22 cellular contexts compared by ENCODE assay signal in the genomic region with DNA sequence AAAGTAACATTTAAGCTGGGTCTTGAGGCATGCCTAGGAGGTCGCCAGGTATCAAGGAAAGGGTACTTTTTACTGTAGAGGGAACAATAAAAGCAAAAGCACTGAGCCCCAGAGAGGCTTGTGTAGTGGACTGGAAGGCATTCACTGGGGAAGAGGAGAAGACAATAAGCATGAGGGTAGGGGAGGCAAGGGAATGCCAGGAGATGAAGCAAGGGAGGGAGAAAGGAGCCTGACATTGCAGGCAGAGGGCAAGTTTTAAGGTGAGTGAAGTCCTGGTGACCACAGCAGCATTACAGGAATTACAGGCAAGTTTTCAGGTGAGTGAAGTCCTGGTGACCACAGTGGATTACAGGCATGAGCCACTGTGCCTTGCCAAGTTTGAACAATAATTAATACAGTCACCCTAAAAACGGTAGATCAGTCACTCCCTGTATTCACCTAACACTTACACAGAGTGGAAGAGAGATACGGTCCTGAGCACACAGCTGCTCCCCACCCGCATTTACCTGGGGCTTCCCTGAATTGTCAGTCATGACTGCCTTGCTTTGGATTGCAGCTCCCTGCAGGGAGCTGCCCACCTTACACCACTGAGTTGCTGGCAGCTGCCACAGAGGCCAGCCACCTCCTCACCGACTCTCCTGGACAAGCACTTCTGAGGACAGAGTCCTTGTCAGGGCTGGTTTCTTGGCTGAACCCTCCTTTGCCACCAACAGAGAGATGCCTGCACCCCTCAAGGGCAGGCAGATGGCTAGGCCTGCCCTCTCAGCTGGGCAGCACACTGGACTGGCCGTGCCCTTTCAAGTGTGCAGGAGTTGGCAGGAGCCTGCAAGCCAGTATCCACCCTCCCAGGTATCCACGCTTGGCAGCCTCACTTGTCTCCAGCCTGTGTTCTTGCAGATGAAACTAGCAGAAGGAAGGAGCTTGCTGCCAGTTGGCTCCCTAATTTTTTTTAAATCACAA. TPM values are rescaled to one million over a fixed set of nuclear protein-coding genes. Genes with fewer than 3 reads are reported as not detected.
DNase-seq lines count a peak whose midpoint lies in the region; ATAC-seq and TF ChIP-seq lines count a peak whose summit lies in the region.
"Had no signal": no experiment of that assay in that cellular context is flagged by ENCODE, and none has a peak within 500 bp of the region (broad histone marks: within the 10 kb centered on the region; RNA-seq: fewer than 3 reads in every experiment).

No MANE protein-coding gene starts in this region.

- H3K4me1 ChIP-seq in left lung: no peaks in the 10 kb centered on the region

- no peaks in the 10 kb centered on the region for H3K9me3 Mint-ChIP-seq in stimulated activated effector memory CD8-positive, alpha-beta T cell treated with anti-CD3 and anti-CD28 coated beads, Interleukin-12 subunit alpha, Interleukin-12 subunit beta, amount 100 ng/mL, for 72 hours
- H3K9me3 Mint-ChIP-seq in activated CD8-positive, alpha-beta memory T cell treated with anti-CD3 and anti-CD28 coated beads, Interleukin-2, amount 10 ng/mL, durations not matched to agents 7 days and 5 days (ENCODE audit: low read depth): no peaks in the 10 kb centered on the region
- H3K9me3 Mint-ChIP-seq: CD8-positive, alpha-beta T cell had no signal

- intact Hi-C loops in left lung (cut with DNase I): no loop called here
- intact Hi-C loops in left cardiac atrium (cut with DNase I): no loop called here

- ATAC-seq in left lung (peak; percentile 58), HG03280 (IDR thresholded peaks at IDR 0.05; ENCODE audit: unreplicated experiment) (no peak), left cardiac atrium (no peak)
- peak; percentile 31 for ATAC-seq in stimulated activated effector memory CD8-positive, alpha-beta T cell treated with anti-CD3 and anti-CD28 coated beads, Interleukin-12 subunit alpha, Interleukin-12 subunit beta, amount 100 ng/mL, for 72 hours
- ATAC-seq in activated CD8-positive, alpha-beta memory T cell treated with anti-CD3 and anti-CD28 coated beads, Interleukin-2, amount 10 ng/mL, durations not matched to agents 7 days and 5 days: no peak
- ATAC-seq: CD8-positive, alpha-beta T cell; GM12878; Right ventricle myocardium inferior had no signal

- no peak overlapping the region for H3K27ac Mint-ChIP-seq in stimulated activated effector memory CD8-positive, alpha-beta T cell treated with anti-CD3 and anti-CD28 coated beads, Interleukin-12 subunit alpha, Interleukin-12 subunit beta, amount 100 ng/mL, for 72 hours
- no peak overlapping the region for H3K27ac Mint-ChIP-seq in activated CD8-positive, alpha-beta memory T cell treated with anti-CD3 and anti-CD28 coated beads, Interleukin-2, amount 10 ng/mL, durations not matched to agents 7 days and 5 days
- H3K27ac Mint-ChIP-seq: CD8-positive, alpha-beta T cell had no signal

- H3K36me3 ChIP-seq in H7 (replicated peaks; ENCODE audit: control insufficient read depth, insufficient read depth, low read length) (no peaks in the 10 kb centered on the region), left lung (no peaks in the 10 kb centered on the region)
- H3K36me3 ChIP-seq: BLaER1 treated with 17β-estradiol and CSF1 and Interleukin-3, amounts not matched to agents 10 nM and 100 nM had no signal

- no peaks in the 10 kb centered on the region for H3K4me1 Mint-ChIP-seq in stimulated activated effector memory CD8-positive, alpha-beta T cell treated with anti-CD3 and anti-CD28 coated beads, Interleukin-12 subunit alpha, Interleukin-12 subunit beta, amount 100 ng/mL, for 72 hours
- H3K4me1 Mint-ChIP-seq in activated CD8-positive, alpha-beta memory T cell treated with anti-CD3 and anti-CD28 coated beads, Interleukin-2, amount 10 ng/mL, durations not matched to agents 7 days and 5 days: no peaks in the 10 kb centered on the region

- peak; percentile 43 for DNase-seq in H7
- peak; percentile 2 for DNase-seq in NCI-H69 (lab: John Stamatoyannopoulos, UW)
- peak in 1 of 2 donors; percentile 38 for DNase-seq in left lung
- no peak for DNase-seq in stimulated activated effector memory CD8-positive, alpha-beta T cell treated with anti-CD3 and anti-CD28 coated beads, Interleukin-12 subunit alpha, Interleukin-12 subunit beta, amount 100 ng/mL, for 72 hours (ENCODE audit: low spot score in 2 of 2)
- DNase-seq in activated CD8-positive, alpha-beta memory T cell treated with anti-CD3 and anti-CD28 coated beads, Interleukin-2, amount 10 ng/mL, durations not matched to agents 7 days and 5 days: no peak
- no peak for DNase-seq in left cardiac atrium
- DNase-seq: Calu3; CD8-positive, alpha-beta T cell; Karpas-422; NCI-H1048; NCI-H1436; NCI-H2029; NCI-H345; NCI-H524 treated with DMSO at 0.1 percent for 48 hours; NK-92 treated with Interleukin-12 subunit alpha and Interleukin-12 subunit beta, amount 100 ng/mL, for 24 hours had no signal

- peaks cover 11% of the 10 kb centered on the region for H3K27me3 Mint-ChIP-seq in activated CD8-positive, alpha-beta memory T cell treated with anti-CD3 and anti-CD28 coated beads, Interleukin-2, amount 10 ng/mL, durations not matched to agents 7 days and 5 days

- H3K4me3 ChIP-seq in H7 (ENCODE audit: insufficient read depth, low read depth, low read length) (no peak overlapping the region), left lung (no peak overlapping the region)
- H3K4me3 ChIP-seq: BLaER1 treated with 17β-estradiol and CSF1 and Interleukin-3, amounts not matched to agents 10 nM and 100 nM; GM12878 had no signal

- CTCF ChIA-PET in activated CD8-positive, alpha-beta memory T cell treated with anti-CD3 and anti-CD28 coated beads, Interleukin-2, amount 10 ng/mL, durations not matched to agents 7 days and 5 days (lab: Charles Lee): no interaction called here

- no peaks in the 10 kb centered on the region for H3K36me3 Mint-ChIP-seq in stimulated activated effector memory CD8-positive, alpha-beta T cell treated with anti-CD3 and anti-CD28 coated beads, Interleukin-12 subunit alpha, Interleukin-12 subunit beta, amount 100 ng/mL, for 72 hours
- H3K36me3 Mint-ChIP-seq in activated CD8-positive, alpha-beta memory T cell treated with anti-CD3 and anti-CD28 coated beads, Interleukin-2, amount 10 ng/mL, durations not matched to agents 7 days and 5 days: no peaks in the 10 kb centered on the region
- H3K36me3 Mint-ChIP-seq: CD8-positive, alpha-beta T cell had no signal

- no peaks in the 10 kb centered on the region for H3K9me3 ChIP-seq in left lung

- H3K4me3 Mint-ChIP-seq in stimulated activated effector memory CD8-positive, alpha-beta T cell treated with anti-CD3 and anti-CD28 coated beads, Interleukin-12 subunit alpha, Interleukin-12 subunit beta, amount 100 ng/mL, for 72 hours: no peak overlapping the region
- H3K4me3 Mint-ChIP-seq in activated CD8-positive, alpha-beta memory T cell treated with anti-CD3 and anti-CD28 coated beads, Interleukin-2, amount 10 ng/mL, durations not matched to agents 7 days and 5 days: no peak overlapping the region
- H3K4me3 Mint-ChIP-seq: CD8-positive, alpha-beta T cell; IgD-negative memory B cell had no signal

- H3K27me3 ChIP-seq in H7 (ENCODE audit: control insufficient read depth, insufficient read depth, low read length) (peaks cover 2% of the 10 kb centered on the region; the same call in 1 of the 2 replicates), left lung (no peaks in the 10 kb centered on the region)
- H3K27me3 ChIP-seq: BLaER1 treated with 17β-estradiol and CSF1 and Interleukin-3, amounts not matched to agents 10 nM and 100 nM had no signal

- TF ChIP-seq CTCF in left lung (IDR thresholded peaks at IDR 0.05): no peak

- H3K27ac ChIP-seq in left lung: no peak overlapping the region
- H3K27ac ChIP-seq: BLaER1 treated with 17β-estradiol and CSF1 and Interleukin-3, amounts not matched to agents 10 nM and 100 nM had no signal

RNA-seq across cellular contexts. Expression of gene KCNK12, which starts 59.0 kb away (rescaled TPM):
- total RNA-seq in H7 (2014; rRNA removed; shearing (Covaris generic)): 9.6 and 16.0 TPM in 2 replicates
- total RNA-seq in left lung: not detected
- under 1 TPM; 0.35 to 0.45 TPM for total RNA-seq in activated CD8-positive, alpha-beta memory T cell treated with anti-CD3 and anti-CD28 coated beads, Interleukin-2, amount 10 ng/mL, durations not matched to agents 7 days and 5 days
- not detected for total RNA-seq in left cardiac atrium
- total RNA-seq: Calu3, HT-29, MCF 10A had no signal

Comparison
In these comparisons a context has a peak if more than half of its experiments do, and no peak if none do; other contexts are left out.
1. DNase-seq: peak in H7 (single experiment) and NCI-H69 (single experiment); none in stimulated activated effector memory CD8-positive, alpha-beta T cell treated with anti-CD3 and anti-CD28 coated beads, Interleukin-12 subunit alpha, Interleukin-12 subunit beta, amount 100 ng/mL, for 72 hours (0 of 2), activated CD8-positive, alpha-beta memory T cell treated with anti-CD3 and anti-CD28 coated beads, Interleukin-2, amount 10 ng/mL, durations not matched to agents 7 days and 5 days (single experiment) and left cardiac atrium (single experiment).
2. ATAC-seq: peak in left lung (single experiment) and stimulated activated effector memory CD8-positive, alpha-beta T cell treated with anti-CD3 and anti-CD28 coated beads, Interleukin-12 subunit alpha, Interleukin-12 subunit beta, amount 100 ng/mL, for 72 hours (single experiment); none in HG03280 (single experiment), activated CD8-positive, alpha-beta memory T cell treated with anti-CD3 and anti-CD28 coated beads, Interleukin-2, amount 10 ng/mL, durations not matched to agents 7 days and 5 days (single experiment) and left cardiac atrium (0 of 2).